In genomic region chr18:22684268-22684667, GRCh38 we compare ENCODE assay signal across 16 cellular contexts.
A peak's percentile ranks its signal among the peaks of the same experiment; 100 is the strongest.
DNase-seq lines count a peak whose midpoint lies in the region; ATAC-seq and TF ChIP-seq lines count a peak whose summit lies in the region.
"Had no signal": no experiment of that assay in that cellular context is flagged by ENCODE, and none has a peak within 500 bp of the region (broad histone marks: within the 10 kb centered on the region; RNA-seq: fewer than 3 reads in every experiment).

No MANE protein-coding gene starts in this region.

- H3K14ac ChIP-seq in H9 (ENCODE audit: insufficient read depth, low read length): no peak overlapping the region

- TF ChIP-seq POLR2A in adrenal gland (IDR thresholded peaks at IDR 0.05) (no peak), uterus (IDR thresholded peaks at IDR 0.05) (no peak), lower leg skin (IDR thresholded peaks at IDR 0.05) (no peak)

- H2AFZ ChIP-seq in H9 (ENCODE audit: low read length): no peak overlapping the region

- no peak overlapping the region for H2BK15ac ChIP-seq in H9 (ENCODE audit: low read depth, low read length)

- DNase-seq in adrenal gland (peak in 1 of 7 donors; percentile 21), fibroblast of mammary gland (ENCODE audit: low read depth) (peak; percentile 36), uterus (no peak), lower leg skin (ENCODE audit: low spot score in 2 of 2) (no peak), H9 (no peak), Right ventricle myocardium inferior (ENCODE audit: missing footprints) (no peak)
- DNase-seq: DMS 273 treated with DMSO at 0.1 percent for 48 hours, EL, HFFc6, Karpas-422, NCI-H187 treated with DMSO at 0.1 percent for 48 hours, NCI-H2171, NCI-H774, Right ventricle myocardium superior had no signal

- H3K36me3 ChIP-seq in adrenal gland (replicated peaks in 1 of 2) (no peaks in the 10 kb centered on the region), uterus (no peaks in the 10 kb centered on the region)
- H3K36me3 ChIP-seq: BLaER1 had no signal

- no peak overlapping the region for H3K18ac ChIP-seq in H9 (ENCODE audit: insufficient read length, low read depth, low read length)

- no peak for ATAC-seq in Right ventricle myocardium inferior

- TF ChIP-seq CTCF in adrenal gland (IDR thresholded peaks at IDR 0.05): no peak
- no peak for TF ChIP-seq CTCF in fibroblast of mammary gland (conservative IDR thresholded peaks at IDR 0.05; ENCODE audit: control insufficient read depth, insufficient read depth, low read depth, low read length)
- TF ChIP-seq CTCF in nephron (IDR thresholded peaks at IDR 0.05; ENCODE audit: unreplicated experiment in 3 of 3): no peak
- TF ChIP-seq CTCF in uterus (IDR thresholded peaks at IDR 0.05): no peak
- no peak for TF ChIP-seq CTCF in lower leg skin (IDR thresholded peaks at IDR 0.05)
- no peak for TF ChIP-seq CTCF in H9 (conservative IDR thresholded peaks at IDR 0.05)

- H4K5ac ChIP-seq in H9 (ENCODE audit: insufficient read length, low read depth, low read length): no peak overlapping the region

- H3K23ac ChIP-seq in H9 (ENCODE audit: insufficient read length, low read depth, low read length): no peak overlapping the region

- 69 to 81% (median 80%) methylated on average over 2 of the region's 2 CpGs for WGBS in adrenal gland, 4 donors
- WGBS in lower leg skin, 2 donors: 91 to 96% methylated on average over 2 of the region's 2 CpGs
- no CpG with 5 or more reads among the region's 2 CpGs for WGBS in H9 (ENCODE audit: extremely low coverage, insufficient read length, low lambda C conversion rate)

- peaks cover 15% of the 10 kb centered on the region in 2 donors for H3K4me1 ChIP-seq in adrenal gland (replicated peaks in 1 of 2)
- peaks cover 12 to 17% of the 10 kb centered on the region in 2 donors for H3K4me1 ChIP-seq in uterus
- H3K4me1 ChIP-seq in H9 (ENCODE audit: insufficient read depth, low read length): no peaks in the 10 kb centered on the region
- H3K4me1 ChIP-seq: BLaER1 had no signal

- H2AK5ac ChIP-seq in H9 (ENCODE audit: insufficient read length, low read length): no peak overlapping the region

- H3K36me3 Mint-ChIP-seq in nephron (ENCODE audit: low read depth) (no peaks in the 10 kb centered on the region), H9 (ENCODE audit: insufficient read depth in 1 of 3, low read depth in 3 of 3) (peaks cover 3 to 8% (median 5%) of the 10 kb centered on the region in 3 experiments; a peak in 5 of 7 replicates)

- H2BK120ac ChIP-seq in H9 (ENCODE audit: low read depth, low read length, poor library complexity, severe bottlenecking): no peak overlapping the region

- H3K56ac ChIP-seq in H9 (ENCODE audit: insufficient read length, low read depth, low read length): no peak overlapping the region

- H3K27me3 Mint-ChIP-seq in nephron (ENCODE audit: low read depth): no peaks in the 10 kb centered on the region
- peaks cover 5% of the 10 kb centered on the region for H3K27me3 Mint-ChIP-seq in H9 (ENCODE audit: low read depth)

- no peak overlapping the region for H3K4me2 ChIP-seq in H9 (ENCODE audit: insufficient read depth, insufficient read length, low read length)
- H3K4me2 ChIP-seq: BLaER1 had no signal

- H3K79me1 ChIP-seq in H9 (ENCODE audit: insufficient read depth, low read depth, low read length, poor library complexity, severe bottlenecking): no peaks in the 10 kb centered on the region

- no peak overlapping the region for H2BK12ac ChIP-seq in H9 (ENCODE audit: insufficient read length, low read depth, low read length)

- no peak overlapping the region for H2BK20ac ChIP-seq in H9 (ENCODE audit: low read depth, low read length, poor library complexity, severe bottlenecking)

- H3K9me3 Mint-ChIP-seq in nephron (no peaks in the 10 kb centered on the region), H9 (peaks cover 13% of the 10 kb centered on the region in 2 experiments)
- H3K9me3 Mint-ChIP-seq: HFFc6 had no signal

- intact Hi-C loops in adrenal gland (cut with DNase I): no loop called here
- intact Hi-C loops in uterus (cut with DNase I; ENCODE audit: low total_unique reads): no loop called here
- intact Hi-C loops in lower leg skin (cut with DNase I; ENCODE audit: low total_unique reads): no loop called here
- intact Hi-C loops in Right ventricle myocardium inferior (cut with DNase I): no loop called here

- H3T11ph ChIP-seq in H9 (ENCODE audit: low read length): no peak overlapping the region

- no peak overlapping the region for H2BK5ac ChIP-seq in H9 (ENCODE audit: insufficient read length, low read length)

- no peaks in the 10 kb centered on the region for H3K9me3 ChIP-seq in adrenal gland (replicated peaks in 1 of 3)
- H3K9me3 ChIP-seq in uterus: no peaks in the 10 kb centered on the region
- H3K9me3 ChIP-seq in H9 (ENCODE audit: control insufficient read depth, low read depth, low read length): peaks cover 8% of the 10 kb centered on the region

- H3K27ac Mint-ChIP-seq in nephron (peak overlapping the region; percentile 62 to 99 (median 99)), H9 (no peak overlapping the region)
- H3K27ac Mint-ChIP-seq: HFFc6 had no signal

- no peak overlapping the region for H4K8ac ChIP-seq in H9 (replicated peaks; ENCODE audit: insufficient read length, low read depth, low read length)

- H3K9ac ChIP-seq in H9 (ENCODE audit: extremely low read depth, insufficient read length, low read length): no peak overlapping the region
- H3K9ac ChIP-seq: BLaER1 had no signal

- H4K20me1 ChIP-seq in H9 (ENCODE audit: control insufficient read depth, insufficient read depth, insufficient read length): no peaks in the 10 kb centered on the region
- H4K20me1 ChIP-seq: BLaER1 had no signal

- H3K4me3 Mint-ChIP-seq in nephron (no peak overlapping the region), H9 (no peak overlapping the region)
- H3K4me3 Mint-ChIP-seq: HFFc6 had no signal

- H4K91ac ChIP-seq in H9 (ENCODE audit: insufficient read length, low read depth, low read length): no peak overlapping the region

- H3K27me3 ChIP-seq in adrenal gland: no peaks in the 10 kb centered on the region
- no peaks in the 10 kb centered on the region for H3K27me3 ChIP-seq in uterus
- no peaks in the 10 kb centered on the region; the same call in 1 of the 2 replicates for H3K27me3 ChIP-seq in H9 (ENCODE audit: insufficient read depth, low read length)
- H3K27me3 ChIP-seq: BLaER1 had no signal

- H3K79me2 ChIP-seq in H9 (ENCODE audit: insufficient read depth, low read length): no peaks in the 10 kb centered on the region

- no peak overlapping the region for H3K4ac ChIP-seq in H9 (ENCODE audit: low read depth, low read length)

- H3K4me1 Mint-ChIP-seq in nephron: peaks cover 39% of the 10 kb centered on the region
- no peaks in the 10 kb centered on the region for H3K4me1 Mint-ChIP-seq in H9

- no peak overlapping the region for H3K4me3 ChIP-seq in adrenal gland
- H3K4me3 ChIP-seq in fibroblast of mammary gland (ENCODE audit: control insufficient read depth, low read depth, low read length): no peak overlapping the region
- H3K4me3 ChIP-seq in uterus: no peak overlapping the region
- H3K4me3 ChIP-seq in lower leg skin (ENCODE audit: low read depth, poor library complexity, severe bottlenecking): no peak overlapping the region
- H3K4me3 ChIP-seq: BLaER1 had no signal

- no peaks in the 10 kb centered on the region for H3K23me2 ChIP-seq in H9 (ENCODE audit: insufficient read length, low read depth, low read length, poor library complexity, severe bottlenecking)

- H3K27ac ChIP-seq in adrenal gland: peak overlapping the region in 4 of 5 donors; percentile 6 to 72 (median 70)
- peak overlapping the region; percentile 51 to 76 for H3K27ac ChIP-seq in uterus
- H3K27ac ChIP-seq in H9 (ENCODE audit: insufficient read length, low read depth, low read length): no peak overlapping the region
- H3K27ac ChIP-seq: BLaER1 had no signal

Comparison
In these comparisons a context has a peak if more than half of its experiments do, and no peak if none do; other contexts are left out.
1. H3K27ac Mint-ChIP-seq: peak in nephron (3 of 3); none in H9 (0 of 3).